In the genomic region with DNA sequence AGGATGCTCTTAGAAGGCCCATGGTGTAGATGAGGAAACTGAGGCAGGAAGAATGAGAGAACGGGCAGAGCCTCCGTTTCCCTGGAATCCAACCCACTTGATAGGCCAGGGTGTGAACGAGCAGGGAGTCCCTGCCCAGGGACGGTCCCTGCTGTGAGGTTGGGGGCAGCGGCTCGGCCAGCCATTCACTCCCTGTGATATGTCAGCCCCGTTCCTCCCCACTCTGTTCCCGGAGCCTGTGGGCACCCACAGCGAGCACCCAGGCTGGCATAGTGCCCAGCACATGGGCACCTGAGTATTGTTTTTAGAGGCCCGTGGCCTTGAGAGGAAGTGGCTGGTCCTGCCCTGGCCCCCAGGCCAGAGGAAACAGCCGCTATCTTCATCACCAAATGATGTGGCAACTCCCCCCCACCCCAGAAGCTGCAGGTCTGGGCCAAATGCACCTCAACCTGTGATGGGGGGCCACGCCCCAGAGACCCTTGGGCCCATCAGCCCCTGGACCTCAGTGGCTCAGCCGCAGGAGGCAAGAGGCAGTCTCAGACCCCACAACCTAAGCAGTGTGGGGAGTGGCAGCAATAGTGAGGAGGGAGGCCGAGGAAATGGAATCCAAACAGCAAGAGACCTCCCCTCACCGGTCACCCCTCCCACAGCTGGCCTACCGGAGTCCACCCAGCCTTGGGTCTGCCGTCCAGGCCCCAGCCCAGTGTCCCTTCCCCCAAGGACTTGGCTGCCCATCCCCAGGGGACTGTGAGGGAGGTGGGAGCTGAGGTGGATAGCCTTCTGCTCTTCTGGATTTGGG, we compare ENCODE assay signal across 16 cellular contexts. TPM values are rescaled to one million over a fixed set of nuclear protein-coding genes. Genes with fewer than 3 reads are reported as not detected.
DNase-seq lines count a peak whose midpoint lies in the region; ATAC-seq, FAIRE-seq and TF ChIP-seq lines count a peak whose summit lies in the region.
"Had no signal": no experiment of that assay in that cellular context is flagged by ENCODE, and none has a peak within 500 bp of the region (broad histone marks: within the 10 kb centered on the region; RNA-seq: fewer than 3 reads in every experiment).

No MANE protein-coding gene starts in this region.

- no peak overlapping the region for H3K9ac ChIP-seq in kidney (ENCODE audit: low read length in 2 of 2)

- no peak for FAIRE-seq in kidney (lab: Jason Lieb, UNC)
- FAIRE-seq: GM18507 had no signal

- no peak for ATAC-seq in stimulated activated memory B cell treated with anti-CD40 and anti-IgM and Interleukin-4, amounts not matched to agents 10 μg/mL and 1 μg/mL and 100 μg/mL, for 72 hours
- ATAC-seq in HG03432 (IDR thresholded peaks at IDR 0.05; ENCODE audit: unreplicated experiment) (no peak), HG03175 (IDR thresholded peaks at IDR 0.05; ENCODE audit: unreplicated experiment) (no peak)
- no peak for ATAC-seq in activated T-cell treated with anti-CD3 and anti-CD28 coated beads, Interleukin-2, amount 50 U/mL, for 4 hours

- H3K27ac ChIP-seq in ascending aorta: peak overlapping the region; percentile 64 to 82
- peak overlapping the region; percentile 59 to 95 for H3K27ac ChIP-seq in kidney (ENCODE audit: low read depth in 2 of 2, low read length in 2 of 2)
- H3K27ac ChIP-seq: C4-2B had no signal

- no peak overlapping the region for H3K4me3 ChIP-seq in ascending aorta
- H3K4me3 ChIP-seq in kidney (ENCODE audit: low read length in 2 of 2): no peak overlapping the region

- no peak overlapping the region for H3K4me3 Mint-ChIP-seq in stimulated activated memory B cell treated with anti-CD40 and anti-IgM and Interleukin-4, amounts not matched to agents 10 μg/mL and 1 μg/mL and 100 μg/mL, for 72 hours
- H3K4me3 Mint-ChIP-seq in activated T-cell treated with anti-CD3 and anti-CD28 coated beads, Interleukin-2, amount 50 U/mL, for 4 hours: no peak overlapping the region
- H3K4me3 Mint-ChIP-seq: central memory CD8-positive, alpha-beta T cell had no signal

- H3K9me3 ChIP-seq in ascending aorta: no peaks in the 10 kb centered on the region
- no peaks in the 10 kb centered on the region for H3K9me3 ChIP-seq in kidney (ENCODE audit: control insufficient read depth in 1 of 2, low read length in 2 of 2)

- H3K9me3 Mint-ChIP-seq in stimulated activated memory B cell treated with anti-CD40 and anti-IgM and Interleukin-4, amounts not matched to agents 10 μg/mL and 1 μg/mL and 100 μg/mL, for 72 hours: no peaks in the 10 kb centered on the region
- no peaks in the 10 kb centered on the region for H3K9me3 Mint-ChIP-seq in activated T-cell treated with anti-CD3 and anti-CD28 coated beads, Interleukin-2, amount 50 U/mL, for 4 hours
- H3K9me3 Mint-ChIP-seq: central memory CD8-positive, alpha-beta T cell had no signal

- DNase-seq in GF-D8 (lab: John Stamatoyannopoulos, UW) (peak; percentile 6), ascending aorta (ENCODE audit: low spot score in 2 of 2) (no peak), kidney (peak; percentile 76), NCI-H1048 (lab: John Stamatoyannopoulos, UW) (no peak)
- DNase-seq in activated T-cell treated with anti-CD3 and anti-CD28 coated beads, Interleukin-2, amount 50 U/mL, for 4 hours: no peak
- DNase-seq: activated CD4-positive, alpha-beta T cell treated with anti-CD3 and anti-CD28 coated beads, Interleukin-2, amount 50 U/mL, for 4 hours; activated gamma-delta T cell treated with Interleukin-2 at 50 U/mL for 16 hours; NCI-H2081; NK-92 treated with Interleukin-12 subunit alpha and Interleukin-12 subunit beta, amount 100 ng/mL, for 24 hours; T-helper 1 cell had no signal

- H3K27me3 ChIP-seq in ascending aorta: no peaks in the 10 kb centered on the region

- intact Hi-C loops in ascending aorta (cut with DNase I) (loop anchor here (10.0 kb wide), 1 partner anchor 433 kb away; no protein-coding TSS in a partner anchor), kidney (cut with DNase I) (no loop called here)

- H3K27me3 Mint-ChIP-seq in stimulated activated memory B cell treated with anti-CD40 and anti-IgM and Interleukin-4, amounts not matched to agents 10 μg/mL and 1 μg/mL and 100 μg/mL, for 72 hours: no peaks in the 10 kb centered on the region
- peaks cover 2% of the 10 kb centered on the region for H3K27me3 Mint-ChIP-seq in activated T-cell treated with anti-CD3 and anti-CD28 coated beads, Interleukin-2, amount 50 U/mL, for 4 hours (ENCODE audit: low read depth)

- H3K36me3 Mint-ChIP-seq in stimulated activated memory B cell treated with anti-CD40 and anti-IgM and Interleukin-4, amounts not matched to agents 10 μg/mL and 1 μg/mL and 100 μg/mL, for 72 hours: no peaks in the 10 kb centered on the region
- H3K36me3 Mint-ChIP-seq in activated T-cell treated with anti-CD3 and anti-CD28 coated beads, Interleukin-2, amount 50 U/mL, for 4 hours (ENCODE audit: insufficient read depth): no peaks in the 10 kb centered on the region

- TF ChIP-seq CTCF in ascending aorta (IDR thresholded peaks at IDR 0.05) (no peak), kidney (IDR thresholded peaks at IDR 0.05; ENCODE audit: borderline replicate concordance, extremely low read depth, insufficient read depth) (no peak)

- peaks cover 9 to 32% of the 10 kb centered on the region in 2 donors for H3K4me1 ChIP-seq in ascending aorta
- peaks cover 18 to 41% of the 10 kb centered on the region in 2 donors for H3K4me1 ChIP-seq in kidney (ENCODE audit: control insufficient read depth in 1 of 2, insufficient read depth in 1 of 2, low read depth in 1 of 2, low read length in 2 of 2)

- H3K36me3 ChIP-seq in ascending aorta (no peaks in the 10 kb centered on the region), kidney (ENCODE audit: control insufficient read depth in 1 of 2, insufficient read depth in 2 of 2, low read length in 2 of 2) (no peaks in the 10 kb centered on the region)

- peak overlapping the region; percentile 5 for H3K27ac Mint-ChIP-seq in stimulated activated memory B cell treated with anti-CD40 and anti-IgM and Interleukin-4, amounts not matched to agents 10 μg/mL and 1 μg/mL and 100 μg/mL, for 72 hours

- H3K4me1 Mint-ChIP-seq in stimulated activated memory B cell treated with anti-CD40 and anti-IgM and Interleukin-4, amounts not matched to agents 10 μg/mL and 1 μg/mL and 100 μg/mL, for 72 hours: peaks cover 32% of the 10 kb centered on the region
- peaks cover 1% of the 10 kb centered on the region for H3K4me1 Mint-ChIP-seq in activated T-cell treated with anti-CD3 and anti-CD28 coated beads, Interleukin-2, amount 50 U/mL, for 4 hours (ENCODE audit: low read depth)
- H3K4me1 Mint-ChIP-seq: central memory CD8-positive, alpha-beta T cell had no signal

RNA-seq across cellular contexts. Expression of gene ALDH3B1, which starts 2.1 kb away (rescaled TPM):
- total RNA-seq in ascending aorta (42.8 TPM), kidney (42.7 TPM)
- polyA plus RNA-seq in kidney (ENCODE audit: insufficient read depth, low read depth, low replicate concordance): 20.9 TPM
- total RNA-seq in activated T-cell treated with anti-CD3 and anti-CD28 coated beads, Interleukin-2, amount 50 U/mL, for 4 hours: under 1 TPM in 2 of 3 donors, not detected in 1; 0.08 to 0.15 TPM

RNA-seq across cellular contexts. Expression of gene UNC93B1, which starts 8.3 kb away (rescaled TPM):
- total RNA-seq in ascending aorta (74.7 TPM), kidney (67.9 TPM)
- polyA plus RNA-seq in kidney (ENCODE audit: insufficient read depth, low read depth, low replicate concordance): 21.3 TPM
- total RNA-seq in activated T-cell treated with anti-CD3 and anti-CD28 coated beads, Interleukin-2, amount 50 U/mL, for 4 hours: 10 to 100 TPM; 12.8 to 15.6 (median 14.1) TPM

RNA-seq across cellular contexts. Expression of gene NDUFS8, which starts 18.2 kb away (rescaled TPM):
- total RNA-seq in ascending aorta (316 TPM), kidney (144 TPM)
- 472 TPM for polyA plus RNA-seq in kidney (ENCODE audit: insufficient read depth, low read depth, low replicate concordance)
- 100 to 1,000 TPM; 157 to 173 (median 159) TPM for total RNA-seq in activated T-cell treated with anti-CD3 and anti-CD28 coated beads, Interleukin-2, amount 50 U/mL, for 4 hours

RNA-seq across cellular contexts. Expression of gene TCIRG1, which starts 26.6 kb away (rescaled TPM):
- total RNA-seq in ascending aorta: 385 TPM
- total RNA-seq in kidney: 97.1 TPM
- 36.3 TPM for polyA plus RNA-seq in kidney (ENCODE audit: insufficient read depth, low read depth, low replicate concordance)
- total RNA-seq in activated T-cell treated with anti-CD3 and anti-CD28 coated beads, Interleukin-2, amount 50 U/mL, for 4 hours: 100 to 1,000 TPM in 2 of 3 donors, 10 to 100 TPM in 1; 87.0 to 109 (median 101) TPM

Comparison
In these comparisons a context has a peak if more than half of its experiments do, and no peak if none do; other contexts are left out.
1. DNase-seq: peak in GF-D8 (single experiment) and kidney (single experiment); none in ascending aorta (0 of 2), activated T-cell treated with anti-CD3 and anti-CD28 coated beads, Interleukin-2, amount 50 U/mL, for 4 hours (single experiment) and NCI-H1048 (single experiment).
2. RNA of gene ALDH3B1, which starts 2.1 kb away (total RNA-seq): 42.8 TPM in ascending aorta (single experiment) and 42.7 TPM in kidney (single experiment); 0.08 to 0.15 TPM in activated T-cell treated with anti-CD3 and anti-CD28 coated beads, Interleukin-2, amount 50 U/mL, for 4 hours; every median in the first group is over 10 times any median in the second.